1 cellular context compared by ENCODE assay signal in genomic region chr16:67444259-67445125, GRCh38.
TF ChIP-seq lines count a peak whose summit lies in the region.

No MANE protein-coding gene starts in this region.

TF ChIP-seq in HepG2, 621 proteins besides CTCF, POLR2A, EP300 and RAD21 (continued from another document):
- TF ChIP-seq ZBTB39 (CRISPR knock-in tag; IDR thresholded peaks at IDR 0.05) (no peak), FLYWCH1 (CRISPR knock-in tag; IDR thresholded peaks at IDR 0.05) (no peak)
